In genomic region chr19:44709434-44710266, GRCh38 we compare ENCODE assay signal across 15 cellular contexts. TPM values are rescaled to one million over a fixed set of nuclear protein-coding genes. Genes with fewer than 3 reads are reported as not detected.
"Had no signal": no experiment of that assay in that cellular context is flagged by ENCODE, and none has a peak within 500 bp of the region (broad histone marks: within the 10 kb centered on the region; RNA-seq: fewer than 3 reads in every experiment).

No MANE protein-coding gene starts in this region.

RNA-seq across cellular contexts. Expression of gene CEACAM16, which starts 10.7 kb away (rescaled TPM):
- total RNA-seq: kidney, lower lobe of right lung, mammary epithelial cell, natural killer cell, omental fat pad, psoas muscle, sigmoid colon, smooth muscle cell, stomach, transverse colon, upper lobe of left lung, urinary bladder, vagina had no signal
- polyA plus RNA-seq: immature natural killer cell, liver, mammary epithelial cell, sigmoid colon, smooth muscle cell, stomach, urinary bladder had no signal
